Comparison of ENCODE assay signal across 18 cellular contexts in the genomic region with DNA sequence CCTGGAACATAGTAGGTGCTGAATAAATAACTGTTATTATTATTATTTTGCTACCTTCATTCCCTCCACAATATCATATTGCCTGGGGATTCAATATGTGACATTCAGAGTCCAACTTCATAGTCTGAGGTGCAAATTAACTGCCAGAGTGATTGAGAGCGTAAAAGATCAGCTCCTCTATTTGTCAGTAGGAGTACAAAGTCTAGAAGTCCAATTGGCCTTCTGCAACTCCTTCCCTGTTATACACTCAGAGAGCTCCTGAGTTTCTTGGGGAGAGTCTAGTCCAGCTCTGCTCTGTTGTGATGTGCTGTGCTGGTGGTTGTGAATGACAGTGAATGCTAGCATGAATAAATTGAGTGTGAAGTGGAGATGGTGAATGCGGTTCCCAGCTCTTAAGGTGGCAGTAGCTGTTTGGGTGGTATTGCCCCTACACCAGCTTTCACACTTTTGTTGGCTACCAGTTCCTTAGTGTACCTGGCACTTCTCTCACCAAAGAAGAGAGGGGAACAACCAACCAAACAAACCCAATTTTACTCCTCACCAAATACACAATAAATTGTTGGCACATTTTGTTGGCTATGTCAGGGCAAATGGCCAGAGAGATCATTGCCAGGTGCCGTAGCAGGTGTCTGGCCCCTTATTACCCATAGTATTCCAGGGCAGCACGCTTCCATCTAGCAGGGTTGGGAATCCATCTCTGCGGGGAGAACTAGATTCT.
DNase-seq lines count a peak whose midpoint lies in the region; ATAC-seq and TF ChIP-seq lines count a peak whose summit lies in the region.
"Had no signal": no experiment of that assay in that cellular context is flagged by ENCODE, and none has a peak within 500 bp of the region (broad histone marks: within the 10 kb centered on the region; RNA-seq: fewer than 3 reads in every experiment).

No MANE protein-coding gene starts in this region.

- H3K4me3 ChIP-seq in Panc1 (ENCODE audit: low read depth in 2 of 2, low read length in 2 of 2) (no peak overlapping the region), esophagus muscularis mucosa (no peak overlapping the region), sigmoid colon (no peak overlapping the region)
- H3K4me3 ChIP-seq: A549, SK-N-MC had no signal

- no peak for ATAC-seq in Panc1
- ATAC-seq in GM21381 (IDR thresholded peaks at IDR 0.05; ENCODE audit: unreplicated experiment) = no peak
- ATAC-seq in left ventricle myocardium superior = no peak
- ATAC-seq: A549 had no signal

- intact Hi-C loops in Panc1 (cut with micrococcal nuclease; ENCODE audit: unreplicated experiment) (no loop called here), esophagus muscularis mucosa (cut with DNase I) (no loop called here), sigmoid colon (cut with DNase I) (no loop called here), left ventricle myocardium superior (cut with micrococcal nuclease) (no loop called here)

- H3K27ac ChIP-seq in C4-2B (peak overlapping the region; percentile 7; the same call in 1 of the 2 replicates), Panc1 (ENCODE audit: low read length) (peak overlapping the region; percentile 55; the same call in 1 of the 2 replicates), esophagus muscularis mucosa (replicated peaks in 1 of 4) (peak overlapping the region in 3 of 4 donors; percentile 17 to 79 (median 77)), sigmoid colon (peak overlapping the region in 3 of 4 donors; percentile 81 to 88 (median 85))
- H3K27ac ChIP-seq: A549, SK-N-MC had no signal

- H3K36me3 ChIP-seq in Panc1 (ENCODE audit: control insufficient read depth, insufficient read depth, low read length) (no peaks in the 10 kb centered on the region), esophagus muscularis mucosa (no peaks in the 10 kb centered on the region), sigmoid colon (no peaks in the 10 kb centered on the region)
- H3K36me3 ChIP-seq: BE2C had no signal

- no peaks in the 10 kb centered on the region for H3K4me1 ChIP-seq in Panc1 (ENCODE audit: control insufficient read depth, insufficient read depth, low read length)
- peaks cover 18 to 79% (median 56%) of the 10 kb centered on the region in 4 donors for H3K4me1 ChIP-seq in esophagus muscularis mucosa
- H3K4me1 ChIP-seq in sigmoid colon = peaks cover 0 to 84% (median 71%) of the 10 kb centered on the region in 4 donors
- H3K4me1 ChIP-seq: A549 had no signal

- H3K9me3 ChIP-seq in Panc1 (ENCODE audit: control insufficient read depth, insufficient read depth, low read depth, low read length) (no peaks in the 10 kb centered on the region), esophagus muscularis mucosa (no peaks in the 10 kb centered on the region), sigmoid colon (no peaks in the 10 kb centered on the region)
- H3K9me3 ChIP-seq: A549, BE2C had no signal

- CTCF ChIA-PET in Panc1 (lab: Charles Lee) = no interaction called here

- POLR2A ChIA-PET in Panc1 (lab: Charles Lee) = no interaction called here

- no peak for TF ChIP-seq EP300 in esophagus muscularis mucosa (IDR thresholded peaks at IDR 0.05)
- no peak for TF ChIP-seq EP300 in sigmoid colon (IDR thresholded peaks at IDR 0.05)

- in situ Hi-C loops in Panc1 (cut with HindIII; ENCODE audit: low pct_unique_long_range_greater_than_20kb, low sequenced_read_pairs) = no loop called here

- TF ChIP-seq POLR2A in esophagus muscularis mucosa (IDR thresholded peaks at IDR 0.05; ENCODE audit: low read depth) = no peak
- TF ChIP-seq POLR2A in sigmoid colon (IDR thresholded peaks at IDR 0.05) = no peak

- no peak for TF ChIP-seq CTCF in C4-2B (conservative IDR thresholded peaks at IDR 0.05)
- TF ChIP-seq CTCF in Panc1 (IDR thresholded peaks at IDR 0.05) = no peak
- TF ChIP-seq CTCF in esophagus muscularis mucosa (IDR thresholded peaks at IDR 0.05) = no peak
- no peak for TF ChIP-seq CTCF in sigmoid colon (IDR thresholded peaks at IDR 0.05)

- no TSS peak for BruUV-seq in Panc1 (replicated peaks; lab: Mats Ljungman, UMichigan)

- DNase-seq in Panc1 (ENCODE audit: low read depth, low spot score) = no peak
- DNase-seq in esophagus muscularis mucosa (ENCODE audit: extremely low spot score) = no peak
- no peak for DNase-seq in sigmoid colon
- DNase-seq in NCI-H774 (lab: John Stamatoyannopoulos, UW) = no peak
- no peak for DNase-seq in left ventricle myocardium superior
- DNase-seq: BE2C; CD4-positive, CD25-positive, alpha-beta regulatory T cell; H7; Karpas-422; MV-4-11; NCI-H1105 treated with DMSO at 0.1 percent for 48 hours; NCI-H2029 treated with DMSO at 0.1 percent for 48 hours; NCI-H524 treated with DMSO at 0.1 percent for 48 hours; SHP77 treated with DMSO at 0.1 percent for 48 hours had no signal

- H3K27me3 ChIP-seq in Panc1 (ENCODE audit: control insufficient read depth, insufficient read depth, low read length) (no peaks in the 10 kb centered on the region), esophagus muscularis mucosa (no peaks in the 10 kb centered on the region), sigmoid colon (no peaks in the 10 kb centered on the region)
- H3K27me3 ChIP-seq: BE2C had no signal

- WGBS in esophagus muscularis mucosa = 93% methylated on average over 5 of the region's 5 CpGs
- WGBS in sigmoid colon, 2 donors = 67 to 91% methylated on average over 5 of the region's 5 CpGs

Comparison
In these comparisons a context has a peak if more than half of its experiments do, and no peak if none do; other contexts are left out.
1. H3K27ac ChIP-seq: peak in every context shown above with its lines; median percentile 85 in sigmoid colon; 77 in esophagus muscularis mucosa; 55 in Panc1; 7 in C4-2B.